In genomic region chrX:110012818-110013484, GRCh38 we compare ENCODE assay signal across 12 cellular contexts. TPM values are rescaled to one million over a fixed set of nuclear protein-coding genes. Genes with fewer than 3 reads are reported as not detected.
DNase-seq lines count a peak whose midpoint lies in the region; ATAC-seq and TF ChIP-seq lines count a peak whose summit lies in the region.
"Had no signal": no experiment of that assay in that cellular context is flagged by ENCODE, and none has a peak within 500 bp of the region (broad histone marks: within the 10 kb centered on the region; RNA-seq: fewer than 3 reads in every experiment).

No MANE protein-coding gene starts in this region.

- intact Hi-C loops in PC-3 (cut with micrococcal nuclease), result no loop called here

- H3K4me3 ChIP-seq in PC-3 (ENCODE audit: low read length) (no peak overlapping the region), neural progenitor cell (no peak overlapping the region), endodermal cell (ENCODE audit: low read length) (no peak overlapping the region)
- H3K4me3 ChIP-seq: MG63, SJSA1, thyroid gland had no signal

- no peak overlapping the region for H2AFZ ChIP-seq in PC-3 (ENCODE audit: low read length)
- no peak overlapping the region for H2AFZ ChIP-seq in neural progenitor cell (replicated peaks)

- H3K36me3 Mint-ChIP-seq in neural progenitor cell (peaks cover 30% of the 10 kb centered on the region), endodermal cell (ENCODE audit: low read depth) (peaks cover 13% of the 10 kb centered on the region)

- H3K4me3 Mint-ChIP-seq in neural progenitor cell (peak overlapping the region; percentile 3), endodermal cell (no peak overlapping the region)

- no peak overlapping the region for H3K4me2 ChIP-seq in PC-3 (ENCODE audit: low read length)
- no peak overlapping the region for H3K4me2 ChIP-seq in neural progenitor cell

- no peak overlapping the region for H3K27ac Mint-ChIP-seq in neural progenitor cell
- H3K27ac Mint-ChIP-seq in endodermal cell, result no peak overlapping the region

- H3K27ac ChIP-seq in PC-3 (ENCODE audit: low read length) (no peak overlapping the region), neural progenitor cell (no peak overlapping the region), endodermal cell (ENCODE audit: low read depth, low read length) (no peak overlapping the region)
- H3K27ac ChIP-seq: SJSA1, thyroid gland had no signal

- no peaks in the 10 kb centered on the region for H3K9me2 ChIP-seq in PC-3 (replicated peaks; ENCODE audit: low read length)

- no peak overlapping the region for H3K9ac ChIP-seq in PC-3 (ENCODE audit: low read length)
- no peak overlapping the region for H3K9ac ChIP-seq in neural progenitor cell
- no peak overlapping the region for H3K9ac ChIP-seq in endodermal cell (ENCODE audit: extremely low read depth, low read length, poor library complexity, severe bottlenecking)

- no peaks in the 10 kb centered on the region for H3K27me3 ChIP-seq in PC-3 (ENCODE audit: low read length)
- H3K27me3 ChIP-seq in neural progenitor cell, result no peaks in the 10 kb centered on the region
- H3K27me3 ChIP-seq in endodermal cell (ENCODE audit: control insufficient read depth, insufficient read depth, low read length, poor library complexity, severe bottlenecking), result no peaks in the 10 kb centered on the region
- H3K27me3 ChIP-seq: MG63, SJSA1, thyroid gland had no signal

- no TSS peak for BruUV-seq in PC-3 (replicated peaks; lab: Mats Ljungman, UMichigan)

- no peaks in the 10 kb centered on the region for H3K9me3 Mint-ChIP-seq in neural progenitor cell
- no peaks in the 10 kb centered on the region for H3K9me3 Mint-ChIP-seq in endodermal cell

- DNase-seq in DMS79 (lab: John Stamatoyannopoulos, UW) (peak; percentile 84), NCI-H187 treated with DMSO at 0.1 percent for 48 hours (lab: John Stamatoyannopoulos, UW) (peak; percentile 77), PC-3 (peak; percentile 30), neural progenitor cell (ENCODE audit: low spot score) (no peak), NCI-H226 (no peak), inferior parietal cortex (ENCODE audit: extremely low spot score) (no peak), endodermal cell (no peak), amygdala (lab: John Stamatoyannopoulos, UW) (no peak)
- DNase-seq: activated naive CD4-positive, alpha-beta T cell; MG63; thyroid gland had no signal

- H3K4me1 ChIP-seq in PC-3 (ENCODE audit: insufficient read depth, low read length) (peaks cover 12% of the 10 kb centered on the region), neural progenitor cell (no peaks in the 10 kb centered on the region), endodermal cell (ENCODE audit: control insufficient read depth, insufficient read depth, low read length) (peaks cover 4% of the 10 kb centered on the region)
- H3K4me1 ChIP-seq: SJSA1 had no signal

- H3K4me1 Mint-ChIP-seq in neural progenitor cell (peaks cover 52% of the 10 kb centered on the region), endodermal cell (peaks cover 41% of the 10 kb centered on the region)

- ATAC-seq in PC-3, result no peak

- H3K36me3 ChIP-seq in PC-3 (ENCODE audit: low read depth, low read length), result no peaks in the 10 kb centered on the region
- H3K36me3 ChIP-seq in neural progenitor cell, result no peaks in the 10 kb centered on the region
- no peaks in the 10 kb centered on the region for H3K36me3 ChIP-seq in endodermal cell (ENCODE audit: control insufficient read depth, insufficient read depth, low read length)
- H3K36me3 ChIP-seq: MG63, SJSA1, thyroid gland had no signal

- TF ChIP-seq CTCF in PC-3 (conservative IDR thresholded peaks at IDR 0.05; ENCODE audit: low read depth, low read length) (no peak), neural progenitor cell (IDR thresholded peaks at IDR 0.05) (no peak), endodermal cell (conservative IDR thresholded peaks at IDR 0.05) (no peak)

- no peaks in the 10 kb centered on the region for H3K27me3 Mint-ChIP-seq in neural progenitor cell (ENCODE audit: insufficient read depth, low read depth)
- H3K27me3 Mint-ChIP-seq in endodermal cell (ENCODE audit: insufficient read depth), result no peaks in the 10 kb centered on the region

- no peaks in the 10 kb centered on the region for H4K20me1 ChIP-seq in PC-3 (ENCODE audit: low read length)
- H4K20me1 ChIP-seq in neural progenitor cell (ENCODE audit: low read depth), result peaks cover 10% of the 10 kb centered on the region

- H3K79me2 ChIP-seq in PC-3 (ENCODE audit: low read length) (peaks cover 14% of the 10 kb centered on the region; the same call in 1 of the 2 replicates), neural progenitor cell (ENCODE audit: low read depth) (no peaks in the 10 kb centered on the region)

- CTCF ChIA-PET in PC-3 (lab: Charles Lee), result no interaction called here

- WGBS in endodermal cell (ENCODE audit: insufficient coverage in 1 of 2, insufficient read length in 1 of 2), 2 experiments, result 84 to 86% methylated on average over 1 to 3 of the region's 3 CpGs

- POLR2A ChIA-PET in PC-3 (lab: Charles Lee; ENCODE audit: unreplicated experiment), result no interaction called here

- no peaks in the 10 kb centered on the region for H3F3A ChIP-seq in PC-3 (ENCODE audit: low read length, unreplicated experiment)
- no peaks in the 10 kb centered on the region for H3F3A ChIP-seq in neural progenitor cell (ENCODE audit: low read depth)

- H3K9me3 ChIP-seq in PC-3 (ENCODE audit: low read length), result no peaks in the 10 kb centered on the region
- no peaks in the 10 kb centered on the region for H3K9me3 ChIP-seq in neural progenitor cell (ENCODE audit: low read depth)
- H3K9me3 ChIP-seq in endodermal cell (ENCODE audit: control insufficient read depth, low read length), result no peaks in the 10 kb centered on the region
- H3K9me3 ChIP-seq: MG63, SJSA1, thyroid gland had no signal

RNA-seq across cellular contexts. Expression of gene TMEM164, which starts 10.0 kb away (rescaled TPM):
- total RNA-seq in PC-3 (2014; rRNA removed) (23.7 and 26.6 TPM in 2 replicates), neural progenitor cell (ENCODE audit: low replicate concordance) (15.5 and 23.9 TPM in 2 replicates), endodermal cell (10 to 100 TPM; 30.4 to 50.7 TPM)
- 19.3 TPM for polyA plus RNA-seq in endodermal cell (2013, experiment 1 of 2)
- 23.4 TPM for polyA plus RNA-seq in endodermal cell (2013, experiment 2 of 2)

Comparison
In these comparisons a context has a peak if more than half of its experiments do, and no peak if none do; other contexts are left out.
1. DNase-seq: peak in DMS79 (single experiment), NCI-H187 treated with DMSO at 0.1 percent for 48 hours (single experiment) and PC-3 (single experiment); none in neural progenitor cell (single experiment), NCI-H226 (single experiment), inferior parietal cortex (single experiment), endodermal cell (single experiment) and amygdala (0 of 56).